11 cellular contexts compared by ENCODE assay signal in genomic region chr10:88232029-88232895, GRCh38.
A peak's percentile ranks its signal among the peaks of the same experiment; 100 is the strongest.
DNase-seq lines count a peak whose midpoint lies in the region; ATAC-seq and TF ChIP-seq lines count a peak whose summit lies in the region.
"Had no signal": no experiment of that assay in that cellular context is flagged by ENCODE, and none has a peak within 500 bp of the region (broad histone marks: within the 10 kb centered on the region; RNA-seq: fewer than 3 reads in every experiment).

No MANE protein-coding gene starts in this region.

- H3K36me3 ChIP-seq in lower lobe of right lung (no peaks in the 10 kb centered on the region), tibial artery (no peaks in the 10 kb centered on the region)
- H3K36me3 ChIP-seq: WERI-Rb-1 had no signal

- peak in 1 of 2 donors; percentile 30 for ATAC-seq in lower lobe of right lung

- TF ChIP-seq CTCF in cardiac fibroblast (IDR thresholded peaks at IDR 0.05; ENCODE audit: low read depth, low read length) (no peak), lower lobe of right lung (IDR thresholded peaks at IDR 0.05) (no peak), tibial artery (IDR thresholded peaks at IDR 0.05) (no peak)

- DNase-seq in Kasumi-1 (lab: John Stamatoyannopoulos, UW), result peak; percentile 67 to 70
- peak; percentile 73 to 95 for DNase-seq in cardiac fibroblast (ENCODE audit: low read depth in 2 of 2)
- DNase-seq in lower lobe of right lung, result peak; percentile 78
- DNase-seq in tibial artery, result peak; percentile 88
- DNase-seq in DMS 273 (lab: John Stamatoyannopoulos, UW; ENCODE audit: unreplicated experiment), result no peak
- no peak for DNase-seq in NCI-H2171 (lab: John Stamatoyannopoulos, UW)
- DNase-seq in stimulated activated CD8-positive, alpha-beta memory T cell treated with anti-CD3 and anti-CD28 coated beads, Interleukin-4, amount 100 ng/mL, for 48 hours, result no peak
- DNase-seq: NCI-H2227 treated with DMSO at 0.1 percent for 48 hours; stimulated activated CD4-positive, alpha-beta T cell treated with anti-CD3 and anti-CD28 coated beads, Interleukin-2, amount 100 ng/mL, for 24 hours; stimulated activated naive CD4-positive, alpha-beta T cell; WERI-Rb-1 had no signal

- peaks cover 20% of the 10 kb centered on the region for H3K4me1 ChIP-seq in lower lobe of right lung
- peaks cover 0 to 28% (median 16%) of the 10 kb centered on the region in 4 donors for H3K4me1 ChIP-seq in tibial artery

- no peaks in the 10 kb centered on the region for H3K9me3 ChIP-seq in lower lobe of right lung
- no peaks in the 10 kb centered on the region for H3K9me3 ChIP-seq in tibial artery

- no peak overlapping the region for H3K27ac ChIP-seq in lower lobe of right lung
- peak overlapping the region in 1 of 2 donors; percentile 39 for H3K27ac ChIP-seq in tibial artery
- H3K27ac ChIP-seq: WERI-Rb-1 had no signal

- no peak overlapping the region for H3K4me3 ChIP-seq in cardiac fibroblast (replicated peaks in 1 of 2; ENCODE audit: low read depth in 2 of 2, low read length in 2 of 2)
- H3K4me3 ChIP-seq in lower lobe of right lung, result no peak overlapping the region
- no peak overlapping the region for H3K4me3 ChIP-seq in tibial artery

- intact Hi-C loops in lower lobe of right lung (cut with DNase I), result no loop called here
- intact Hi-C loops in tibial artery (cut with DNase I; ENCODE audit: low total_unique reads), result no loop called here

- H3K27me3 ChIP-seq in lower lobe of right lung (ENCODE audit: low read depth) (no peaks in the 10 kb centered on the region), tibial artery (no peaks in the 10 kb centered on the region)

Comparison
In these comparisons a context has a peak if more than half of its experiments do, and no peak if none do; other contexts are left out.
1. DNase-seq: peak in Kasumi-1 (2 of 2), cardiac fibroblast (2 of 2), lower lobe of right lung (single experiment) and tibial artery (2 of 2); none in DMS 273 (single experiment), NCI-H2171 (single experiment) and stimulated activated CD8-positive, alpha-beta memory T cell treated with anti-CD3 and anti-CD28 coated beads, Interleukin-4, amount 100 ng/mL, for 48 hours (single experiment).